ENCODE assay signal across 8 cellular contexts in the genomic region with DNA sequence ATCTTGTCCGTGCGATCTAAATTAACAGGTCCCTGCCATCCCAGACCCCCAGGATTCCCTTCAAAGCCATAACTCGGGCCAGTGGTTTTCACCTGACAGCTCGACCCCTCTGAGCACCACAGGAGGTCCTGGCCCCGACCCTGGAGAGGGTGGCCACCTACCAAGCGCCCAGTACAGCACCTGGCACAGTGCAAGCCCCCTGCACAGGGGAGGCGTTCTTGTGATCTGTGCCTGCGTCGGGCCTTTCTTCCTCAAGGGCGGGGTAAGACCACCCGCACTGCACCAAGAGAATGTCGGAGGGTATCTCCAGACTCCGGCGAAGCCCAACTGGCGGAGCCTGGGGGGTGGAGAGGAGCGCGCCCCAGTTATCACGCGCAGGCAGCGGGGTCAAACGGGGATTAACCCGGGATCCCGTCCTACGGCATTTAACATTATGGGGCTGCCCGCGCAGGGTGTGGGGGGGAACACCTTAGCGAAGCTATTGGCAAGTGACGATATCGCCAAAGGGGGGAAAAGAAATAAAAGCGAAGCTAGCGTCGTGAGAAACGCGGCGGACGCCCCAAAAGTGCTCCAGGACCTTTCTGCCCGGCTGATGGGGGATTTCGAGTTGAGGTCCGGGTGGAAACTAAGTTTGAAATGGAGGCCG. TPM values are rescaled to one million over a fixed set of nuclear protein-coding genes. Genes with fewer than 3 reads are reported as not detected.
DNase-seq lines count a peak whose midpoint lies in the region; ATAC-seq, FAIRE-seq and TF ChIP-seq lines count a peak whose summit lies in the region.

No MANE protein-coding gene starts in this region.

- H3K27me3 ChIP-seq in HCT116 (ENCODE audit: insufficient read depth, low read length), result no peaks in the 10 kb centered on the region
- H3K27me3 ChIP-seq in WERI-Rb-1 (ENCODE audit: insufficient read depth, low read depth, severe bottlenecking), result no peaks in the 10 kb centered on the region
- no peaks in the 10 kb centered on the region for H3K27me3 ChIP-seq in H1 (replicated peaks in 1 of 4; ENCODE audit: control insufficient read depth in 3 of 4, extremely low read depth in 1 of 4, insufficient read depth in 3 of 4, low read length in 3 of 4)
- H3K27me3 ChIP-seq in muscle layer of duodenum (ENCODE audit: low read depth, low read length), result no peaks in the 10 kb centered on the region

- intact Hi-C loops in HCT116 (cut with micrococcal nuclease), result loop anchor here (1.0 to 5.0 kb wide), 3 partner anchors 48 to 169 kb away; partner anchors contain the start of genes MRPS12, NFKBIB, SARS2 and SIRT2

- TF ChIP-seq RAD21 in HCT116 (IDR thresholded peaks at IDR 0.05; ENCODE audit: low read depth), result no peak
- no peak for TF ChIP-seq RAD21 in H1 (IDR thresholded peaks at IDR 0.05 in 1 of 2, conservative IDR thresholded peaks at IDR 0.05 in 1 of 2; ENCODE audit: low read depth in 2 of 2, low read length in 2 of 2)

- no peak overlapping the region for H2AK5ac ChIP-seq in H1 (ENCODE audit: low read depth, low read length)

- CTCF ChIA-PET in HCT116 (lab: Charles Lee) (interaction anchor here (1.5 kb wide), 1 partner anchor 79 kb away, joined by 6 read pairs; the partner anchor contains the start of genes MRPS12 and SARS2), H1 (lab: Charles Lee; ENCODE audit: partially characterized antibody) (interaction anchor here (0.5 to 4.3 kb wide), 6 partner anchors 12 to 42 kb away, joined by 3 to 21 read pairs (median 4); no protein-coding TSS in a partner anchor)

- peak overlapping the region; percentile 76 for H2BK5ac ChIP-seq in H1 (ENCODE audit: low read depth, low read length)

- peak overlapping the region; percentile 68 for H2BK12ac ChIP-seq in H1 (ENCODE audit: low read depth, low read length)

- POLR2A ChIA-PET in HCT116 (lab: Charles Lee), result interaction anchor here (0.5 to 2.4 kb wide), 2 partner anchors 12 to 241 kb away, joined by 4 to 12 read pairs; no protein-coding TSS in a partner anchor
- POLR2A ChIA-PET in H1 (lab: Charles Lee; ENCODE audit: partially characterized antibody), result interaction anchor here (0.6 to 4.5 kb wide), 18 partner anchors 10 to 564 kb away, joined by 3 to 65 read pairs (median 6); partner anchors contain the start of genes ECH1, MRPS12, RINL and SARS2

- peak overlapping the region; percentile 89 for H3K27ac ChIP-seq in HCT116 (ENCODE audit: low read depth, low read length)
- peak overlapping the region; percentile 69 for H3K27ac ChIP-seq in WERI-Rb-1
- peak overlapping the region; percentile 70 for H3K27ac ChIP-seq in H1 (ENCODE audit: low read depth, low read length)
- peak overlapping the region; percentile 98 for H3K27ac ChIP-seq in muscle layer of duodenum (ENCODE audit: low read length)

- WGBS in H1 (ENCODE audit: extremely low coverage in 1 of 2, insufficient coverage in 1 of 2, insufficient read length in 1 of 2, insufficient replicate concordance in 2 of 2, low coverage in 1 of 2, low lambda C conversion rate in 2 of 2, missing lambda C conversion rate in 1 of 2), 2 experiments, result 5% methylated on average over 40 of the region's 40 CpGs; no CpG with 5 or more reads in 1 of the 2 experiments

- peak overlapping the region; percentile 91; the same call in 1 of the 2 replicates for H4K8ac ChIP-seq in H1 (ENCODE audit: extremely low read depth, insufficient read depth, low read length)

- DNase-seq in HCT116 (ENCODE audit: low read depth, low spot score), result no peak
- peak; percentile 41 for DNase-seq in WERI-Rb-1
- peak in 1 of 2 experiments; percentile 69 for DNase-seq in H1 (ENCODE audit: low read depth in 1 of 2, low spot score in 2 of 2)
- DNase-seq in ureter (ENCODE audit: low spot score), result peak; percentile 70
- DNase-seq in NCI-H446 treated with DMSO at 0.1 percent for 48 hours (lab: John Stamatoyannopoulos, UW), result no peak
- no peak for DNase-seq in SIG-M5 (lab: John Stamatoyannopoulos, UW)

- no peak for TF ChIP-seq POLR2A in HCT116 (IDR thresholded peaks at IDR 0.05; ENCODE audit: borderline replicate concordance, extremely low read depth, insufficient read depth, insufficient read length)
- TF ChIP-seq POLR2A in H1 (IDR thresholded peaks at IDR 0.05; ENCODE audit: control extremely low read depth in 1 of 2, low read depth in 2 of 2, low read length in 2 of 2), result no peak

- H2AFZ ChIP-seq in HCT116 (ENCODE audit: low read depth, low read length, poor library complexity, severe bottlenecking), result no peak overlapping the region
- H2AFZ ChIP-seq in H1 (ENCODE audit: low read length), result 0 out of 2 replicates have a peak overlapping the region, but pooled peaks have one; percentile 19

- H2BK120ac ChIP-seq in H1 (replicated peaks; ENCODE audit: low read depth, low read length), result peak overlapping the region; percentile 31

- peak overlapping the region; percentile 28 for H3K56ac ChIP-seq in H1 (replicated peaks; ENCODE audit: insufficient read length, low read depth, low read length)

- no peak overlapping the region; the same call in 1 of the 2 replicates for H2BK15ac ChIP-seq in H1 (ENCODE audit: low read length)

- peaks cover 31% of the 10 kb centered on the region for H3K79me2 ChIP-seq in HCT116 (ENCODE audit: insufficient read depth, low read length)
- H3K79me2 ChIP-seq in H1 (ENCODE audit: control insufficient read depth in 1 of 2, insufficient read depth in 2 of 2, low read length in 2 of 2), result peaks cover 22 to 28% of the 10 kb centered on the region in 2 experiments

- peak overlapping the region; percentile 92 for H3K4me2 ChIP-seq in HCT116 (ENCODE audit: low read length)
- peak overlapping the region; percentile 96 to 97 for H3K4me2 ChIP-seq in H1 (ENCODE audit: insufficient read depth in 1 of 2, low read depth in 2 of 2, low read length in 2 of 2)

- 0 out of 2 replicates have a peak, but pooled peaks cover 4% of the 10 kb centered on the region for H4K20me1 ChIP-seq in HCT116 (ENCODE audit: insufficient read depth)
- H4K20me1 ChIP-seq in H1 (replicated peaks in 1 of 2; ENCODE audit: control insufficient read depth in 1 of 2, insufficient read depth in 2 of 2, low read length in 2 of 2), result peaks cover 12 to 16% of the 10 kb centered on the region in 2 experiments

- H3K4me3 ChIP-seq in HCT116 (replicated peaks in 1 of 2; ENCODE audit: low read depth in 1 of 2, low read length in 2 of 2) (peak overlapping the region; percentile 77 to 84), WERI-Rb-1 (ENCODE audit: low read depth, low read length) (peak overlapping the region; percentile 74), H1 (ENCODE audit: extremely low read depth in 1 of 4, insufficient read depth in 2 of 4, low read depth in 3 of 4, low read length in 4 of 4) (peak overlapping the region; percentile 67 to 87 (median 72)), muscle layer of duodenum (ENCODE audit: low read depth in 1 of 2, low read length in 2 of 2) (peak overlapping the region; percentile 70 to 85)

- H3K36me3 ChIP-seq in HCT116 (ENCODE audit: control insufficient read depth in 1 of 2, insufficient read depth in 2 of 2, low read length in 2 of 2) (peaks cover 16 to 25% of the 10 kb centered on the region in 2 experiments), WERI-Rb-1 (peaks cover 33% of the 10 kb centered on the region), H1 (ENCODE audit: control insufficient read depth in 2 of 4, insufficient read depth in 4 of 4, low read length in 3 of 4) (peaks cover 14 to 29% (median 17%) of the 10 kb centered on the region in 4 experiments), muscle layer of duodenum (ENCODE audit: control insufficient read depth in 1 of 2, insufficient read depth in 2 of 2, low read length in 2 of 2) (peaks cover 9 to 19% of the 10 kb centered on the region in 2 donors)

- H2BK20ac ChIP-seq in H1 (ENCODE audit: low read length), result peak overlapping the region; percentile 72; the same call in 1 of the 2 replicates

- no peak for TF ChIP-seq EP300 in H1 (IDR thresholded peaks at IDR 0.05; ENCODE audit: borderline replicate concordance in 1 of 2, low read depth in 2 of 2, low read length in 2 of 2)

- peaks cover 9% of the 10 kb centered on the region; the same call in 1 of the 2 replicates for H3K79me1 ChIP-seq in H1 (ENCODE audit: low read depth, low read length)

- no peaks in the 10 kb centered on the region for H3K9me2 ChIP-seq in HCT116 (ENCODE audit: insufficient read depth)

- H3K14ac ChIP-seq in H1 (ENCODE audit: insufficient read length), result no peak overlapping the region

- H4K5ac ChIP-seq in H1 (ENCODE audit: insufficient read length, low read depth, low read length), result peak overlapping the region; percentile 75

- H3K9ac ChIP-seq in HCT116 (ENCODE audit: low read length) (peak overlapping the region; percentile 96), H1 (replicated peaks in 1 of 4; ENCODE audit: extremely low read depth in 1 of 4, low read depth in 3 of 4, low read length in 3 of 4) (peak overlapping the region; percentile 14 to 81 (median 61))

- H4K91ac ChIP-seq in H1 (replicated peaks; ENCODE audit: insufficient read length, low read length), result peak overlapping the region; percentile 93

- FAIRE-seq in H1 (lab: Jason Lieb, UNC), result no peak

- ATAC-seq in HCT116 (no peak), HG02763 (IDR thresholded peaks at IDR 0.05; ENCODE audit: unreplicated experiment) (no peak)

- RAD21 ChIA-PET in HCT116 (lab: Charles Lee; ENCODE audit: low non-redundant PET in 1 of 2, low total read pairs in 2 of 2, uncharacterized antibody in 2 of 2, unreplicated experiment in 2 of 2), result no interaction called here

- peaks cover 22% of the 10 kb centered on the region for H3K23me2 ChIP-seq in H1 (ENCODE audit: low read depth, low read length)

- H3K4ac ChIP-seq in H1 (replicated peaks; ENCODE audit: insufficient read length, low read depth, low read length), result peak overlapping the region; percentile 94

- H3K4me1 ChIP-seq in HCT116 (ENCODE audit: control insufficient read depth in 1 of 2, insufficient read depth in 2 of 2, low read length in 2 of 2) (peaks cover 14 to 41% of the 10 kb centered on the region in 2 experiments), H1 (replicated peaks in 1 of 4; ENCODE audit: control insufficient read depth in 3 of 4, insufficient read depth in 4 of 4, low read length in 3 of 4) (peaks cover 2 to 16% (median 11%) of the 10 kb centered on the region in 4 experiments), muscle layer of duodenum (ENCODE audit: control insufficient read depth in 1 of 2, insufficient read depth in 2 of 2, low read length in 2 of 2) (peaks cover 12 to 37% of the 10 kb centered on the region in 2 donors)

- H3K18ac ChIP-seq in H1 (ENCODE audit: extremely low read depth, low read length), result peak overlapping the region; percentile 32

- H3K23ac ChIP-seq in H1 (ENCODE audit: insufficient read length), result no peak overlapping the region

- H3K9me3 ChIP-seq in HCT116 (ENCODE audit: control insufficient read depth in 1 of 2, insufficient read depth in 1 of 2, low read depth in 1 of 2, low read length in 2 of 2) (no peaks in the 10 kb centered on the region), WERI-Rb-1 (ENCODE audit: severe bottlenecking) (no peaks in the 10 kb centered on the region), H1 (ENCODE audit: insufficient read depth in 2 of 2, low read depth in 1 of 2, low read length in 1 of 2) (peaks cover 0 to 2% of the 10 kb centered on the region in 2 experiments; a peak in 1 of 4 replicates), muscle layer of duodenum (ENCODE audit: control insufficient read depth in 1 of 2, low read length in 2 of 2) (no peaks in the 10 kb centered on the region)

- BruUV-seq in HCT116 (replicated peaks; lab: Mats Ljungman, UMichigan), result TSS peak; percentile 93

- TF ChIP-seq CTCF in HCT116 (IDR thresholded peaks at IDR 0.05 in 2 of 3, conservative IDR thresholded peaks at IDR 0.05 in 1 of 3; ENCODE audit: borderline replicate concordance in 1 of 3, insufficient read depth in 1 of 3, low read depth in 2 of 3, low read length in 2 of 3) (no peak), WERI-Rb-1 (IDR thresholded peaks at IDR 0.05; ENCODE audit: low read depth, low read length) (no peak), H1 (IDR thresholded peaks at IDR 0.05; ENCODE audit: control extremely low read depth in 1 of 3, insufficient read depth in 1 of 3, low read depth in 1 of 3, low read length in 3 of 3) (0 out of 4 replicates have a peak, but pooled peaks of 1 of the 3 experiments have one; percentile 9)

RNA-seq across cellular contexts. Expression of gene HNRNPL, which starts 1.3 kb away (rescaled TPM):
- total RNA-seq in HCT116 (2021; ENCODE audit: unreplicated experiment), result 551 TPM
- polyA plus RNA-seq in HCT116 (2012), result 391 and 470 TPM in 2 replicates
- 711 and 779 TPM in 2 replicates for total RNA-seq in H1 (2021; fragmentation: NEBNext Ultra II Directional; extraction: Animal tissue kit (Norgen Biotek cat#: 25700))
- polyA plus RNA-seq in H1 (2011; rRNA removed), result 403 and 404 TPM in 2 replicates
- polyA plus RNA-seq in H1 (2011; cell fraction: cytosol; rRNA removed), result 354 TPM
- 541 TPM for polyA plus RNA-seq in H1 (2011; cell fraction: nucleus; rRNA removed)
- 683 to 1,004 TPM (median 711 TPM) in 4 replicates for polyA plus RNA-seq in H1 (2012, experiment 1 of 2)
- polyA plus RNA-seq in H1 (2012, experiment 2 of 2), result 537 TPM
- 480 TPM for polyA plus RNA-seq in H1 (2013, experiment 1 of 2)
- 470 TPM for polyA plus RNA-seq in H1 (2013, experiment 2 of 2)
- 621 and 711 TPM in 2 replicates for polyA minus RNA-seq in H1 (2011; rRNA and poly(A)+ RNA removed)
- 351 TPM for polyA minus RNA-seq in H1 (2011; cell fraction: cytosol; rRNA and poly(A)+ RNA removed)
- 254 TPM for polyA minus RNA-seq in H1 (2011; cell fraction: nucleus; rRNA and poly(A)+ RNA removed)
- 295 TPM for total RNA-seq in ureter

RNA-seq across cellular contexts. Expression of gene ECH1, which starts 19.5 kb away (rescaled TPM):
- total RNA-seq in HCT116 (2021; ENCODE audit: unreplicated experiment) (81.3 TPM), ureter (175 TPM)
- polyA plus RNA-seq in HCT116 (2012), result 110 and 119 TPM in 2 replicates
- total RNA-seq in H1 (2021; fragmentation: NEBNext Ultra II Directional; extraction: Animal tissue kit (Norgen Biotek cat#: 25700)), result 101 and 103 TPM in 2 replicates
- 147 and 173 TPM in 2 replicates for polyA plus RNA-seq in H1 (2011; rRNA removed)
- 160 TPM for polyA plus RNA-seq in H1 (2011; cell fraction: cytosol; rRNA removed)
- polyA plus RNA-seq in H1 (2011; cell fraction: nucleus; rRNA removed), result 263 TPM
- polyA plus RNA-seq in H1 (2012, experiment 1 of 2), result 130 to 213 TPM (median 176 TPM) in 4 replicates
- polyA plus RNA-seq in H1 (2012, experiment 2 of 2), result 162 TPM
- polyA plus RNA-seq in H1 (2013, experiment 1 of 2), result 191 TPM
- polyA plus RNA-seq in H1 (2013, experiment 2 of 2), result 181 TPM
- polyA minus RNA-seq in H1 (2011; rRNA and poly(A)+ RNA removed), result 55.4 and 74.7 TPM in 2 replicates
- 34.3 TPM for polyA minus RNA-seq in H1 (2011; cell fraction: cytosol; rRNA and poly(A)+ RNA removed)
- 30.0 TPM for polyA minus RNA-seq in H1 (2011; cell fraction: nucleus; rRNA and poly(A)+ RNA removed)

RNA-seq across cellular contexts. Expression of gene RINL, which starts 27.0 kb away (rescaled TPM):
- total RNA-seq in HCT116 (2021; ENCODE audit: unreplicated experiment), result 28.6 TPM
- 27.0 and 28.7 TPM in 2 replicates for polyA plus RNA-seq in HCT116 (2012)
- 11.9 and 14.2 TPM in 2 replicates for total RNA-seq in H1 (2021; fragmentation: NEBNext Ultra II Directional; extraction: Animal tissue kit (Norgen Biotek cat#: 25700))
- 11.1 and 13.1 TPM in 2 replicates for polyA plus RNA-seq in H1 (2011; rRNA removed)
- polyA plus RNA-seq in H1 (2011; cell fraction: cytosol; rRNA removed), result 11.5 TPM
- 9.9 TPM for polyA plus RNA-seq in H1 (2011; cell fraction: nucleus; rRNA removed)
- polyA plus RNA-seq in H1 (2012, experiment 1 of 2), result 8.3 to 13.8 TPM (median 11.4 TPM) in 4 replicates
- polyA plus RNA-seq in H1 (2012, experiment 2 of 2), result 16.6 TPM
- 12.7 TPM for polyA plus RNA-seq in H1 (2013, experiment 1 of 2)
- 10.9 TPM for polyA plus RNA-seq in H1 (2013, experiment 2 of 2)
- polyA minus RNA-seq in H1 (2011; rRNA and poly(A)+ RNA removed), result 2.9 and 4.1 TPM in 2 replicates
- 4.3 TPM for polyA minus RNA-seq in H1 (2011; cell fraction: cytosol; rRNA and poly(A)+ RNA removed)
- 6.0 TPM for polyA minus RNA-seq in H1 (2011; cell fraction: nucleus; rRNA and poly(A)+ RNA removed)
- 14.1 TPM for total RNA-seq in ureter

RNA-seq across cellular contexts. Expression of gene LGALS4, which starts 38.4 kb away (rescaled TPM):
- 0.86 TPM for total RNA-seq in HCT116 (2021; ENCODE audit: unreplicated experiment)
- polyA plus RNA-seq in HCT116 (2012), result 0.19 and 0.36 TPM in 2 replicates
- total RNA-seq in H1 (2021; fragmentation: NEBNext Ultra II Directional; extraction: Animal tissue kit (Norgen Biotek cat#: 25700)), result 0.37 and 0.54 TPM in 2 replicates
- polyA plus RNA-seq in H1 (2011; rRNA removed), result 0.32 and 0.71 TPM in 2 replicates
- polyA plus RNA-seq in H1 (2011; cell fraction: cytosol; rRNA removed), result 0.19 TPM
- polyA plus RNA-seq in H1 (2011; cell fraction: nucleus; rRNA removed), result 1.3 TPM
- polyA plus RNA-seq in H1 (2012, experiment 1 of 2), result 0.43 to 0.45 TPM in 2 of 4 replicates, not detected in the others
- polyA plus RNA-seq in H1 (2012, experiment 2 of 2), result 0.14 TPM
- 0.43 TPM for polyA plus RNA-seq in H1 (2013, experiment 1 of 2)
- 0.13 TPM for polyA plus RNA-seq in H1 (2013, experiment 2 of 2)
- 0.35 and 0.37 TPM in 2 replicates for polyA minus RNA-seq in H1 (2011; rRNA and poly(A)+ RNA removed)
- not detected for polyA minus RNA-seq in H1 (2011; cell fraction: cytosol; rRNA and poly(A)+ RNA removed)
- polyA minus RNA-seq in H1 (2011; cell fraction: nucleus; rRNA and poly(A)+ RNA removed), result not detected
- total RNA-seq in ureter, result 9.2 TPM

RNA-seq across cellular contexts. Expression of gene SIRT2, which starts 48.3 kb away (rescaled TPM):
- total RNA-seq in HCT116 (2021; ENCODE audit: unreplicated experiment), result 15.4 TPM
- polyA plus RNA-seq in HCT116 (2012), result 13.9 and 16.3 TPM in 2 replicates
- 6.1 and 6.5 TPM in 2 replicates for total RNA-seq in H1 (2021; fragmentation: NEBNext Ultra II Directional; extraction: Animal tissue kit (Norgen Biotek cat#: 25700))
- polyA plus RNA-seq in H1 (2011; rRNA removed), result 10.0 and 11.8 TPM in 2 replicates
- 9.0 TPM for polyA plus RNA-seq in H1 (2011; cell fraction: cytosol; rRNA removed)
- polyA plus RNA-seq in H1 (2011; cell fraction: nucleus; rRNA removed), result 15.2 TPM
- polyA plus RNA-seq in H1 (2012, experiment 1 of 2), result 5.0 to 9.0 TPM (median 7.5 TPM) in 4 replicates
- polyA plus RNA-seq in H1 (2012, experiment 2 of 2), result 7.4 TPM
- 6.8 TPM for polyA plus RNA-seq in H1 (2013, experiment 1 of 2)
- 6.5 TPM for polyA plus RNA-seq in H1 (2013, experiment 2 of 2)
- 5.6 and 6.1 TPM in 2 replicates for polyA minus RNA-seq in H1 (2011; rRNA and poly(A)+ RNA removed)
- polyA minus RNA-seq in H1 (2011; cell fraction: cytosol; rRNA and poly(A)+ RNA removed), result 5.5 TPM
- 2.3 TPM for polyA minus RNA-seq in H1 (2011; cell fraction: nucleus; rRNA and poly(A)+ RNA removed)
- total RNA-seq in ureter, result 31.8 TPM

Comparison
In these comparisons a context has a peak if more than half of its experiments do, and no peak if none do; other contexts are left out.
1. DNase-seq: peak in WERI-Rb-1 (single experiment) and ureter (single experiment); none in HCT116 (single experiment), NCI-H446 treated with DMSO at 0.1 percent for 48 hours (single experiment) and SIG-M5 (single experiment).
2. Peak in every context shown above with its lines, with median percentiles within 50 percentile points of each other: H3K27ac ChIP-seq and H3K4me3 ChIP-seq.